In genomic region chr18:3472681-3473544, GRCh38 we compare ENCODE assay signal across 14 cellular contexts. TPM values are rescaled to one million over a fixed set of nuclear protein-coding genes. Genes with fewer than 3 reads are reported as not detected.
DNase-seq lines count a peak whose midpoint lies in the region; ATAC-seq and TF ChIP-seq lines count a peak whose summit lies in the region.
"Had no signal": no experiment of that assay in that cellular context is flagged by ENCODE, and none has a peak within 500 bp of the region (broad histone marks: within the 10 kb centered on the region; RNA-seq: fewer than 3 reads in every experiment).

No MANE protein-coding gene starts in this region.

- DNase-seq in GM12865 (ENCODE audit: low read depth) = peak; percentile 52
- DNase-seq in Panc1 (ENCODE audit: low read depth, low spot score) = no peak
- no peak for DNase-seq in Right ventricle myocardium superior
- no peak for DNase-seq in stimulated activated CD4-positive, alpha-beta T cell treated with anti-CD3 and anti-CD28 coated beads, Interleukin-2, amount 100 ng/mL, for 24 hours
- DNase-seq in GM10266 (ENCODE audit: extremely low spot score) = no peak
- DNase-seq: NCI-H1694 treated with DMSO at 0.1 percent for 48 hours, NCI-H748 treated with DMSO at 0.1 percent for 48 hours, psoas muscle, WERI-Rb-1 had no signal

- no peaks in the 10 kb centered on the region for H3K27me3 ChIP-seq in Panc1 (ENCODE audit: control insufficient read depth, insufficient read depth, low read length)
- H3K27me3 ChIP-seq: BLaER1 treated with 17β-estradiol and CSF1 and Interleukin-3, amounts not matched to agents 10 nM and 100 nM had no signal

- ATAC-seq in GM18873 (IDR thresholded peaks at IDR 0.05; ENCODE audit: low FRiP score, unreplicated experiment) = peak; percentile 95
- ATAC-seq in HG02852 (IDR thresholded peaks at IDR 0.05; ENCODE audit: unreplicated experiment) = peak; percentile 61
- no peak for ATAC-seq in Panc1
- no peak for ATAC-seq in Right ventricle myocardium superior (ENCODE audit: poor library complexity)
- no peak for ATAC-seq in HG03135 (IDR thresholded peaks at IDR 0.05; ENCODE audit: unreplicated experiment)
- ATAC-seq: psoas muscle had no signal

- TF ChIP-seq CTCF in GM12865 (IDR thresholded peaks at IDR 0.05; ENCODE audit: insufficient read depth, low read depth, low read length, missing control alignments) (no peak), Panc1 (IDR thresholded peaks at IDR 0.05) (no peak), GM10266 (IDR thresholded peaks at IDR 0.05; ENCODE audit: control insufficient read depth, insufficient read depth, low read depth, missing control alignments) (no peak)

- peak overlapping the region; percentile 32; the same call in 1 of the 2 replicates for H3K27ac ChIP-seq in Panc1 (ENCODE audit: low read length)
- H3K27ac ChIP-seq: BLaER1 treated with 17β-estradiol and CSF1 and Interleukin-3, amounts not matched to agents 10 nM and 100 nM; KMS-11; psoas muscle; WERI-Rb-1 had no signal

- H3K36me3 ChIP-seq in Panc1 (ENCODE audit: control insufficient read depth, insufficient read depth, low read length) = no peaks in the 10 kb centered on the region
- H3K36me3 ChIP-seq: WERI-Rb-1 had no signal

- POLR2A ChIA-PET in Panc1 (lab: Charles Lee) = no interaction called here

- no peak overlapping the region for H3K4me3 ChIP-seq in GM12865 (ENCODE audit: low read depth, low read length)
- H3K4me3 ChIP-seq in Panc1 (ENCODE audit: low read depth in 2 of 2, low read length in 2 of 2) = no peak overlapping the region
- H3K4me3 ChIP-seq: BLaER1 treated with 17β-estradiol and CSF1 and Interleukin-3, amounts not matched to agents 10 nM and 100 nM; psoas muscle had no signal

- CTCF ChIA-PET in Panc1 (lab: Charles Lee) = no interaction called here

- intact Hi-C loops in Panc1 (cut with micrococcal nuclease; ENCODE audit: unreplicated experiment) (no loop called here), Right ventricle myocardium superior (cut with DNase I) (no loop called here)

- no peaks in the 10 kb centered on the region; the same call in 1 of the 2 replicates for H3K4me1 ChIP-seq in Panc1 (ENCODE audit: control insufficient read depth, insufficient read depth, low read length)
- H3K4me1 ChIP-seq: psoas muscle had no signal

- H3K9me3 ChIP-seq in Panc1 (ENCODE audit: control insufficient read depth, insufficient read depth, low read depth, low read length) = no peaks in the 10 kb centered on the region
- H3K9me3 ChIP-seq: psoas muscle had no signal

- BruUV-seq in Panc1 (replicated peaks; lab: Mats Ljungman, UMichigan) = no TSS peak

- in situ Hi-C loops in Panc1 (cut with HindIII; ENCODE audit: low pct_unique_long_range_greater_than_20kb, low sequenced_read_pairs) = no loop called here

RNA-seq across cellular contexts. Expression of gene TGIF1, which starts 22.9 kb away (rescaled TPM):
- total RNA-seq in Panc1 (2021; ENCODE audit: unreplicated experiment) (171 TPM), Right ventricle myocardium superior (9.9 TPM)
- 131 TPM for polyA plus RNA-seq in Panc1 (2012; ENCODE audit: insufficient read length)

Comparison
In these comparisons a context has a peak if more than half of its experiments do, and no peak if none do; other contexts are left out.
1. ATAC-seq: peak in GM18873 (single experiment) and HG02852 (single experiment); none in Panc1 (single experiment), Right ventricle myocardium superior (single experiment) and HG03135 (single experiment).
2. RNA of gene TGIF1, which starts 22.9 kb away (total RNA-seq): 171 TPM in Panc1 (single experiment); 9.9 TPM in Right ventricle myocardium superior (single experiment); every median in the first group is over 10 times any median in the second.